In genomic region chr17:74924250-74924948, GRCh38 we compare ENCODE assay signal across 10 cellular contexts. TPM values are rescaled to one million over a fixed set of nuclear protein-coding genes. Genes with fewer than 3 reads are reported as not detected.
DNase-seq lines count a peak whose midpoint lies in the region; TF ChIP-seq lines count a peak whose summit lies in the region.
"Had no signal": no experiment of that assay in that cellular context is flagged by ENCODE, and none has a peak within 500 bp of the region (broad histone marks: within the 10 kb centered on the region; RNA-seq: fewer than 3 reads in every experiment).

Gene OTOP2 (plus strand): TSS chr17:74924273. CDS start chr17:74924633, 360 bp downstream.

- POLR2A ChIA-PET in CD8-positive, alpha-beta memory T cell (lab: Charles Lee): no interaction called here

- H3K9me3 ChIP-seq in CD8-positive, alpha-beta memory T cell (ENCODE audit: low read length): no peaks in the 10 kb centered on the region

- peaks cover 33% of the 10 kb centered on the region for H3K27me3 ChIP-seq in CD8-positive, alpha-beta memory T cell (ENCODE audit: insufficient read depth, low read length, poor library complexity, severe bottlenecking)

- TF ChIP-seq CTCF in endothelial cell (IDR thresholded peaks at IDR 0.05; ENCODE audit: unreplicated experiment) (no peak), nephron (IDR thresholded peaks at IDR 0.05; ENCODE audit: unreplicated experiment in 3 of 3) (no peak)

- no peak within 1 kb of the TSS for H3K27ac Mint-ChIP-seq in CD8-positive, alpha-beta memory T cell
- H3K27ac Mint-ChIP-seq in endothelial cell (ENCODE audit: unreplicated experiment) (no peak within 1 kb of the TSS), nephron (no peak within 1 kb of the TSS)

- peak within 1 kb of the TSS in 6 of 7 donors; percentile 49 to 78 (median 64) for H3K4me3 Mint-ChIP-seq in CD8-positive, alpha-beta memory T cell
- H3K4me3 Mint-ChIP-seq in endothelial cell (ENCODE audit: unreplicated experiment) (peak within 1 kb of the TSS; percentile 56), nephron (peak within 1 kb of the TSS; percentile 54 to 72 (median 71))

- no peak for DNase-seq in CD8-positive, alpha-beta memory T cell
- peak; percentile 71 for DNase-seq in MV-4-11 (lab: John Stamatoyannopoulos, UW)
- DNase-seq in endothelial cell (ENCODE audit: low spot score): no peak
- DNase-seq in AG20443 (ENCODE audit: low spot score): no peak
- DNase-seq in NCI-H2196 (lab: John Stamatoyannopoulos, UW; ENCODE audit: unreplicated experiment): no peak
- no peak for DNase-seq in DMS153 treated with DMSO at 0.1 percent for 48 hours (lab: John Stamatoyannopoulos, UW; ENCODE audit: unreplicated experiment)
- no peak for DNase-seq in NCI-H526 treated with DMSO at 0.1 percent for 48 hours (lab: John Stamatoyannopoulos, UW)
- DNase-seq: NCI-H510A had no signal

- H3K4me1 Mint-ChIP-seq in CD8-positive, alpha-beta memory T cell: peaks cover 0 to 24% (median 5%) of the 10 kb centered on the region in 3 donors
- no peaks in the 10 kb centered on the region for H3K4me1 Mint-ChIP-seq in endothelial cell (ENCODE audit: unreplicated experiment)
- no peaks in the 10 kb centered on the region for H3K4me1 Mint-ChIP-seq in nephron

- H3K27ac ChIP-seq in CD8-positive, alpha-beta memory T cell (ENCODE audit: low read depth, low read length): no peak within 1 kb of the TSS

- H3K9me3 Mint-ChIP-seq in CD8-positive, alpha-beta memory T cell: no peaks in the 10 kb centered on the region
- H3K9me3 Mint-ChIP-seq in endothelial cell (ENCODE audit: unreplicated experiment) (no peaks in the 10 kb centered on the region), nephron (no peaks in the 10 kb centered on the region)

- H3K36me3 Mint-ChIP-seq in CD8-positive, alpha-beta memory T cell: no peaks in the 10 kb centered on the region
- H3K36me3 Mint-ChIP-seq in endothelial cell (ENCODE audit: low read depth, unreplicated experiment): no peaks in the 10 kb centered on the region
- H3K36me3 Mint-ChIP-seq in nephron (ENCODE audit: low read depth): no peaks in the 10 kb centered on the region

- H3K4me3 ChIP-seq in CD8-positive, alpha-beta memory T cell (ENCODE audit: low read length): no peak within 1 kb of the TSS

- peaks cover 9% of the 10 kb centered on the region for H3K4me1 ChIP-seq in CD8-positive, alpha-beta memory T cell (ENCODE audit: insufficient read depth, low read length)

- CTCF ChIA-PET in CD8-positive, alpha-beta memory T cell (lab: Charles Lee): interaction anchor here (1.2 to 3.1 kb wide), 3 partner anchors 33 to 89 kb away, joined by 4 to 21 read pairs (median 14); no protein-coding TSS in a partner anchor

- peaks cover 38 to 69% of the 10 kb centered on the region in 2 donors for H3K27me3 Mint-ChIP-seq in CD8-positive, alpha-beta memory T cell
- H3K27me3 Mint-ChIP-seq in endothelial cell (ENCODE audit: unreplicated experiment): peaks cover 22% of the 10 kb centered on the region
- peaks cover 84% of the 10 kb centered on the region for H3K27me3 Mint-ChIP-seq in nephron (ENCODE audit: low read depth)

- no peaks in the 10 kb centered on the region for H3K36me3 ChIP-seq in CD8-positive, alpha-beta memory T cell (ENCODE audit: insufficient read depth, low read length)

RNA-seq across cellular contexts. Expression of gene OTOP2, which starts in this region (rescaled TPM):
- total RNA-seq in CD8-positive, alpha-beta memory T cell: not detected
- not detected for polyA plus RNA-seq in CD8-positive, alpha-beta memory T cell
- total RNA-seq in endothelial cell (ENCODE audit: unreplicated experiment): not detected
- total RNA-seq: dermis microvascular lymphatic vessel endothelial cell had no signal
